In the genomic region with DNA sequence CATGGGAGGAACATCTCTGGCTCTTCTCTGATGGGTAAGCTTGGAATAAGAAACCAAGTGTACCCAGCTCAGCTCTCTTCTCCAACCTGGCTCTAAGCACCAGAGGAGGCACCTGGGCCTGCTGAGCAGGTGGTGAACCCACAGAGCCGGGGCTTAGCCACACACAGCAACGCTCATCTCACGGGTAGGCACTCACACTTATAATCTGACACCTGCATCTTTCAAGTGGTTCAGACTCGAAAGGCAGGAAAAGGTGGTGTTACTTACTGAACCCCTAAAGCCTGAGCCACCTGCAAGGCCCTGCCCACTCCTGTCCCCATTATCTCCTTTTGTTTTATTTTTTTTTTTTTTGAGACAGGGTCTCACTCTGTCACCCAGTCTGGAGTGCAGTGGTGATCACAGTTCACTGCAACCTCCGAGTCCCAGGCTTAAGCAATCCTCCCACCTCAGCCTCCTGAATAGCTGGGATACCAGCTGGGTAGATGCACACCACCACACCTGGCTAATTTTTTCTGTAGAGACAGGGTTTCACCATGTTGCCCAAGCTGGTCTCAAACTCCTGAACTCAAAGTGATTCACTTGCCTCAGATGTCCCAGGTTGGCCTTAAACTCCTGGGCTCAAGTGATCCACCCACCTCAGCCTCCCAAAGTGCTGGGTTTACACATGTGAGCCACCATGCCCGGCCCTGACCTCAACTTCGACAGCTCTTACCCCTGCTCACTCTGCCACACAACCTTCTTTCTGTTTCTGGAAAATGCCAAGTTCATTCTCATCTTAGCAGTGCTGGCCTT, we compare ENCODE assay signal across 1 cellular context.
TF ChIP-seq lines count a peak whose summit lies in the region.

No MANE protein-coding gene starts in this region.

TF ChIP-seq in GM12878, 131 proteins besides CTCF, POLR2A, EP300 and RAD21:
- TF ChIP-seq, protein P1, sequence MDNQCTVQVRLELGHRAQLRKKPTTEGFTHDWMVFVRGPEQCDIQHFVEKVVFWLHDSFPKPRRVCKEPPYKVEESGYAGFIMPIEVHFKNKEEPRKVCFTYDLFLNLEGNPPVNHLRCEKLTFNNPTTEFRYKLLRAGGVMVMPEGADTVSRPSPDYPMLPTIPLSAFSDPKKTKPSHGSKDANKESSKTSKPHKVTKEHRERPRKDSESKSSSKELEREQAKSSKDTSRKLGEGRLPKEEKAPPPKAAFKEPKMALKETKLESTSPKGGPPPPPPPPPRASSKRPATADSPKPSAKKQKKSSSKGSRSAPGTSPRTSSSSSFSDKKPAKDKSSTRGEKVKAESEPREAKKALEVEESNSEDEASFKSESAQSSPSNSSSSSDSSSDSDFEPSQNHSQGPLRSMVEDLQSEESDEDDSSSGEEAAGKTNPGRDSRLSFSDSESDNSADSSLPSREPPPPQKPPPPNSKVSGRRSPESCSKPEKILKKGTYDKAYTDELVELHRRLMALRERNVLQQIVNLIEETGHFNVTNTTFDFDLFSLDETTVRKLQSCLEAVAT (IDR thresholded peaks at IDR 0.05) = no peak
- 0 out of 2 replicates have a peak, but pooled peaks have one; percentile 10 for TF ChIP-seq POLR2AphosphoS5 (IDR thresholded peaks at IDR 0.05; ENCODE audit: low read length)
